Comparison of ENCODE assay signal across 1 cellular context in the genomic region with DNA sequence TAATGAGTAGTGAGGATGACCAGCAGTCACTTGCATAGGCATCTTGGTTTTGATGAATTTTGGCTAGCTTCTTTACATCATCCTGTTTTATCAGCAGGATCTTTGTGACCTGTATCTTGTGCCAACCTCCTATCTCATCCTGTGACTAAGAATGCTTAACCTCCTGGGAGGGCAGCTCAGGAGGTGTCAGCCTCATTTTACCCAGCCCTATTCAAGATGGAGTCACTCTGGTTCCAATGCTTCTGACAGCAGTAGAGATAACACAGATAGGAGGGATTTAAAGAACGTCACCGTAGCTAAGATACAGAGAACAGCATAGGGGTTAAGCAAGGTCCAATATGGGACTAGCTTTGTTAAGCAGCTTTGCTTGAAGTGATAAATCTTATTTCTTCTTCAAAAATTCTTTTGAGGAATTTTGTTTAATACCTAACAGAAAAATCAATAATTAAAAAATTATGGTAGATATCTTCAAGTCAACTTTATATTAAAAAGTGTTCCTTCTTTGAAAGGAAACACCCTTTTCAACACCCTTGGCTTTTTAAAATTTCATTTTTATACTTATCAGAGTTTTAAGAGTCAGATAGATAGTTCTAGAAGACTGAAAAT.
TF ChIP-seq lines count a peak whose summit lies in the region.

No MANE protein-coding gene starts in this region.

TF ChIP-seq in K562, 482 proteins besides CTCF, POLR2A, EP300 and RAD21 (continued from another document and continues in another):
- peak; percentile 99 for TF ChIP-seq ZNF589 (CRISPR knock-in tag; IDR thresholded peaks at IDR 0.05; ENCODE audit: low read depth)
- TF ChIP-seq, protein P1, sequence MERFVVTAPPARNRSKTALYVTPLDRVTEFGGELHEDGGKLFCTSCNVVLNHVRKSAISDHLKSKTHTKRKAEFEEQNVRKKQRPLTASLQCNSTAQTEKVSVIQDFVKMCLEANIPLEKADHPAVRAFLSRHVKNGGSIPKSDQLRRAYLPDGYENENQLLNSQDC (CRISPR knock-in tag; IDR thresholded peaks at IDR 0.05), result no peak
- no peak for TF ChIP-seq HDAC2 (IDR thresholded peaks at IDR 0.05)
- TF ChIP-seq, protein P2, sequence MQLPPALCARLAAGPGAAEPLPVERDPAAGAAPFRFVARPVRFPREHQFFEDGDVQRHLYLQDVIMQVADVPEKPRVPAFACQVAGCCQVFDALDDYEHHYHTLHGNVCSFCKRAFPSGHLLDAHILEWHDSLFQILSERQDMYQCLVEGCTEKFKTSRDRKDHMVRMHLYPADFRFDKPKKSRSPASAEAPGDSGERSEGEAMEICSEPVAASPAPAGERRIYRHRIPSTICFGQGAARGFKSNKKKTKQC (CRISPR knock-in tag; IDR thresholded peaks at IDR 0.05), result no peak
- TF ChIP-seq NFATC3 (IDR thresholded peaks at IDR 0.05), result no peak
- TF ChIP-seq, protein P3, sequence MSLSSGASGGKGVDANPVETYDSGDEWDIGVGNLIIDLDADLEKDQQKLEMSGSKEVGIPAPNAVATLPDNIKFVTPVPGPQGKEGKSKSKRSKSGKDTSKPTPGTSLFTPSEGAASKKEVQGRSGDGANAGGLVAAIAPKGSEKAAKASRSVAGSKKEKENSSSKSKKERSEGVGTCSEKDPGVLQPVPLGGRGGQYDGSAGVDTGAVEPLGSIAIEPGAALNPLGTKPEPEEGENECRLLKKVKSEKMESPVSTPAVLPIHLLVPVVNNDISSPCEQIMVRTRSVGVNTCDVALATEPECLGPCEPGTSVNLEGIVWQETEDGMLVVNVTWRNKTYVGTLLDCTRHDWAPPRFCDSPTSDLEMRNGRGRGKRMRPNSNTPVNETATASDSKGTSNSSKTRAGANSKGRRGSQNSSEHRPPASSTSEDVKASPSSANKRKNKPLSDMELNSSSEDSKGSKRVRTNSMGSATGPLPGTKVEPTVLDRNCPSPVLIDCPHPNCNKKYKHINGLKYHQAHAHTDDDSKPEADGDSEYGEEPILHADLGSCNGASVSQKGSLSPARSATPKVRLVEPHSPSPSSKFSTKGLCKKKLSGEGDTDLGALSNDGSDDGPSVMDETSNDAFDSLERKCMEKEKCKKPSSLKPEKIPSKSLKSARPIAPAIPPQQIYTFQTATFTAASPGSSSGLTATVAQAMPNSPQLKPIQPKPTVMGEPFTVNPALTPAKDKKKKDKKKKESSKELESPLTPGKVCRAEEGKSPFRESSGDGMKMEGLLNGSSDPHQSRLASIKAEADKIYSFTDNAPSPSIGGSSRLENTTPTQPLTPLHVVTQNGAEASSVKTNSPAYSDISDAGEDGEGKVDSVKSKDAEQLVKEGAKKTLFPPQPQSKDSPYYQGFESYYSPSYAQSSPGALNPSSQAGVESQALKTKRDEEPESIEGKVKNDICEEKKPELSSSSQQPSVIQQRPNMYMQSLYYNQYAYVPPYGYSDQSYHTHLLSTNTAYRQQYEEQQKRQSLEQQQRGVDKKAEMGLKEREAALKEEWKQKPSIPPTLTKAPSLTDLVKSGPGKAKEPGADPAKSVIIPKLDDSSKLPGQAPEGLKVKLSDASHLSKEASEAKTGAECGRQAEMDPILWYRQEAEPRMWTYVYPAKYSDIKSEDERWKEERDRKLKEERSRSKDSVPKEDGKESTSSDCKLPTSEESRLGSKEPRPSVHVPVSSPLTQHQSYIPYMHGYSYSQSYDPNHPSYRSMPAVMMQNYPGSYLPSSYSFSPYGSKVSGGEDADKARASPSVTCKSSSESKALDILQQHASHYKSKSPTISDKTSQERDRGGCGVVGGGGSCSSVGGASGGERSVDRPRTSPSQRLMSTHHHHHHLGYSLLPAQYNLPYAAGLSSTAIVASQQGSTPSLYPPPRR (CRISPR knock-in tag; IDR thresholded peaks at IDR 0.05; ENCODE audit: borderline replicate concordance), result no peak
- TF ChIP-seq HIVEP1 (CRISPR knock-in tag; IDR thresholded peaks at IDR 0.05), result peak; percentile 99
- TF ChIP-seq ZFP36 (IDR thresholded peaks at IDR 0.05; ENCODE audit: low read depth, low read length, partially characterized antibody), result no peak
- TF ChIP-seq ZNF311 (CRISPR knock-in tag; IDR thresholded peaks at IDR 0.05), result no peak
- no peak for TF ChIP-seq XRCC5 (IDR thresholded peaks at IDR 0.05; ENCODE audit: low read depth, low read length)
- TF ChIP-seq, protein P4, sequence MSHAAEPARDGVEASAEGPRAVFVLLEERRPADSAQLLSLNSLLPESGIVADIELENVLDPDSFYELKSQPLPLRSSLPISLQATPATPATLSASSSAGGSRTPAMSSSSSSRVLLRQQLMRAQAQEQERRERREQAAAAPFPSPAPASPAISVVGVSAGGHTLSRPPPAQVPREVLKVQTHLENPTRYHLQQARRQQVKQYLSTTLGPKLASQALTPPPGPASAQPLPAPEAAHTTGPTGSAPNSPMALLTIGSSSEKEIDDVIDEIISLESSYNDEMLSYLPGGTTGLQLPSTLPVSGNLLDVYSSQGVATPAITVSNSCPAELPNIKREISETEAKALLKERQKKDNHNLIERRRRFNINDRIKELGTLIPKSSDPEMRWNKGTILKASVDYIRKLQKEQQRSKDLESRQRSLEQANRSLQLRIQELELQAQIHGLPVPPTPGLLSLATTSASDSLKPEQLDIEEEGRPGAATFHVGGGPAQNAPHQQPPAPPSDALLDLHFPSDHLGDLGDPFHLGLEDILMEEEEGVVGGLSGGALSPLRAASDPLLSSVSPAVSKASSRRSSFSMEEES (CRISPR knock-in tag; IDR thresholded peaks at IDR 0.05), result no peak; the same call in 1 of the 2 replicates
- TF ChIP-seq, protein P5, sequence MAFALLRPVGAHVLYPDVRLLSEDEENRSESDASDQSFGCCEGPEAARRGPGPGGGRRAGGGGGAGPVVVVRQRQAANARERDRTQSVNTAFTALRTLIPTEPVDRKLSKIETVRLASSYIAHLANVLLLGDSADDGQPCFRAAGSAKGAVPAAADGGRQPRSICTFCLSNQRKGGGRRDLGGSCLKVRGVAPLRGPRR (CRISPR knock-in tag; IDR thresholded peaks at IDR 0.05), result no peak
- no peak for TF ChIP-seq COPS2 (conservative IDR thresholded peaks at IDR 0.05)
- TF ChIP-seq MCM5 (IDR thresholded peaks at IDR 0.05; ENCODE audit: low read depth), result no peak
- TF ChIP-seq HNRNPK (IDR thresholded peaks at IDR 0.05; ENCODE audit: low read depth, low read length, poor library complexity, severe bottlenecking), result no peak
- TF ChIP-seq, protein P6, sequence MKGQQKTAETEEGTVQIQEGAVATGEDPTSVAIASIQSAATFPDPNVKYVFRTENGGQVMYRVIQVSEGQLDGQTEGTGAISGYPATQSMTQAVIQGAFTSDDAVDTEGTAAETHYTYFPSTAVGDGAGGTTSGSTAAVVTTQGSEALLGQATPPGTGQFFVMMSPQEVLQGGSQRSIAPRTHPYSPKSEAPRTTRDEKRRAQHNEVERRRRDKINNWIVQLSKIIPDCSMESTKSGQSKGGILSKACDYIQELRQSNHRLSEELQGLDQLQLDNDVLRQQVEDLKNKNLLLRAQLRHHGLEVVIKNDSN (CRISPR knock-in tag; IDR thresholded peaks at IDR 0.05), result no peak
- TF ChIP-seq, protein P7, sequence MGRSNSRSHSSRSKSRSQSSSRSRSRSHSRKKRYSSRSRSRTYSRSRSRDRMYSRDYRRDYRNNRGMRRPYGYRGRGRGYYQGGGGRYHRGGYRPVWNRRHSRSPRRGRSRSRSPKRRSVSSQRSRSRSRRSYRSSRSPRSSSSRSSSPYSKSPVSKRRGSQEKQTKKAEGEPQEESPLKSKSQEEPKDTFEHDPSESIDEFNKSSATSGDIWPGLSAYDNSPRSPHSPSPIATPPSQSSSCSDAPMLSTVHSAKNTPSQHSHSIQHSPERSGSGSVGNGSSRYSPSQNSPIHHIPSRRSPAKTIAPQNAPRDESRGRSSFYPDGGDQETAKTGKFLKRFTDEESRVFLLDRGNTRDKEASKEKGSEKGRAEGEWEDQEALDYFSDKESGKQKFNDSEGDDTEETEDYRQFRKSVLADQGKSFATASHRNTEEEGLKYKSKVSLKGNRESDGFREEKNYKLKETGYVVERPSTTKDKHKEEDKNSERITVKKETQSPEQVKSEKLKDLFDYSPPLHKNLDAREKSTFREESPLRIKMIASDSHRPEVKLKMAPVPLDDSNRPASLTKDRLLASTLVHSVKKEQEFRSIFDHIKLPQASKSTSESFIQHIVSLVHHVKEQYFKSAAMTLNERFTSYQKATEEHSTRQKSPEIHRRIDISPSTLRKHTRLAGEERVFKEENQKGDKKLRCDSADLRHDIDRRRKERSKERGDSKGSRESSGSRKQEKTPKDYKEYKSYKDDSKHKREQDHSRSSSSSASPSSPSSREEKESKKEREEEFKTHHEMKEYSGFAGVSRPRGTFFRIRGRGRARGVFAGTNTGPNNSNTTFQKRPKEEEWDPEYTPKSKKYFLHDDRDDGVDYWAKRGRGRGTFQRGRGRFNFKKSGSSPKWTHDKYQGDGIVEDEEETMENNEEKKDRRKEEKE (IDR thresholded peaks at IDR 0.05; ENCODE audit: borderline replicate concordance in 1 of 2, control insufficient read depth in 1 of 2, low read depth in 2 of 2, low read length in 1 of 2), result no peak
- TF ChIP-seq SLC30A9 (CRISPR knock-in tag; IDR thresholded peaks at IDR 0.05), result no peak
- TF ChIP-seq, protein P8, sequence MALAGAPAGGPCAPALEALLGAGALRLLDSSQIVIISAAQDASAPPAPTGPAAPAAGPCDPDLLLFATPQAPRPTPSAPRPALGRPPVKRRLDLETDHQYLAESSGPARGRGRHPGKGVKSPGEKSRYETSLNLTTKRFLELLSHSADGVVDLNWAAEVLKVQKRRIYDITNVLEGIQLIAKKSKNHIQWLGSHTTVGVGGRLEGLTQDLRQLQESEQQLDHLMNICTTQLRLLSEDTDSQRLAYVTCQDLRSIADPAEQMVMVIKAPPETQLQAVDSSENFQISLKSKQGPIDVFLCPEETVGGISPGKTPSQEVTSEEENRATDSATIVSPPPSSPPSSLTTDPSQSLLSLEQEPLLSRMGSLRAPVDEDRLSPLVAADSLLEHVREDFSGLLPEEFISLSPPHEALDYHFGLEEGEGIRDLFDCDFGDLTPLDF (CRISPR knock-in tag; IDR thresholded peaks at IDR 0.05), result no peak
- peak; percentile 87 for TF ChIP-seq ZSCAN32 (CRISPR knock-in tag; IDR thresholded peaks at IDR 0.05)
- TF ChIP-seq SMAD2 (IDR thresholded peaks at IDR 0.05; ENCODE audit: low read depth, low read length), result no peak
- TF ChIP-seq, protein P9, sequence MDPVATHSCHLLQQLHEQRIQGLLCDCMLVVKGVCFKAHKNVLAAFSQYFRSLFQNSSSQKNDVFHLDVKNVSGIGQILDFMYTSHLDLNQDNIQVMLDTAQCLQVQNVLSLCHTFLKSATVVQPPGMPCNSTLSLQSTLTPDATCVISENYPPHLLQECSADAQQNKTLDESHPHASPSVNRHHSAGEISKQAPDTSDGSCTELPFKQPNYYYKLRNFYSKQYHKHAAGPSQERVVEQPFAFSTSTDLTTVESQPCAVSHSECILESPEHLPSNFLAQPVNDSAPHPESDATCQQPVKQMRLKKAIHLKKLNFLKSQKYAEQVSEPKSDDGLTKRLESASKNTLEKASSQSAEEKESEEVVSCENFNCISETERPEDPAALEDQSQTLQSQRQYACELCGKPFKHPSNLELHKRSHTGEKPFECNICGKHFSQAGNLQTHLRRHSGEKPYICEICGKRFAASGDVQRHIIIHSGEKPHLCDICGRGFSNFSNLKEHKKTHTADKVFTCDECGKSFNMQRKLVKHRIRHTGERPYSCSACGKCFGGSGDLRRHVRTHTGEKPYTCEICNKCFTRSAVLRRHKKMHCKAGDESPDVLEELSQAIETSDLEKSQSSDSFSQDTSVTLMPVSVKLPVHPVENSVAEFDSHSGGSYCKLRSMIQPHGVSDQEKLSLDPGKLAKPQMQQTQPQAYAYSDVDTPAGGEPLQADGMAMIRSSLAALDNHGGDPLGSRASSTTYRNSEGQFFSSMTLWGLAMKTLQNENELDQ (CRISPR knock-in tag; IDR thresholded peaks at IDR 0.05; ENCODE audit: borderline replicate concordance), result no peak
- no peak for TF ChIP-seq PHF20 (IDR thresholded peaks at IDR 0.05; ENCODE audit: partially characterized antibody)
- TF ChIP-seq TRIM28 (IDR thresholded peaks at IDR 0.05), result no peak
- TF ChIP-seq, protein P10, sequence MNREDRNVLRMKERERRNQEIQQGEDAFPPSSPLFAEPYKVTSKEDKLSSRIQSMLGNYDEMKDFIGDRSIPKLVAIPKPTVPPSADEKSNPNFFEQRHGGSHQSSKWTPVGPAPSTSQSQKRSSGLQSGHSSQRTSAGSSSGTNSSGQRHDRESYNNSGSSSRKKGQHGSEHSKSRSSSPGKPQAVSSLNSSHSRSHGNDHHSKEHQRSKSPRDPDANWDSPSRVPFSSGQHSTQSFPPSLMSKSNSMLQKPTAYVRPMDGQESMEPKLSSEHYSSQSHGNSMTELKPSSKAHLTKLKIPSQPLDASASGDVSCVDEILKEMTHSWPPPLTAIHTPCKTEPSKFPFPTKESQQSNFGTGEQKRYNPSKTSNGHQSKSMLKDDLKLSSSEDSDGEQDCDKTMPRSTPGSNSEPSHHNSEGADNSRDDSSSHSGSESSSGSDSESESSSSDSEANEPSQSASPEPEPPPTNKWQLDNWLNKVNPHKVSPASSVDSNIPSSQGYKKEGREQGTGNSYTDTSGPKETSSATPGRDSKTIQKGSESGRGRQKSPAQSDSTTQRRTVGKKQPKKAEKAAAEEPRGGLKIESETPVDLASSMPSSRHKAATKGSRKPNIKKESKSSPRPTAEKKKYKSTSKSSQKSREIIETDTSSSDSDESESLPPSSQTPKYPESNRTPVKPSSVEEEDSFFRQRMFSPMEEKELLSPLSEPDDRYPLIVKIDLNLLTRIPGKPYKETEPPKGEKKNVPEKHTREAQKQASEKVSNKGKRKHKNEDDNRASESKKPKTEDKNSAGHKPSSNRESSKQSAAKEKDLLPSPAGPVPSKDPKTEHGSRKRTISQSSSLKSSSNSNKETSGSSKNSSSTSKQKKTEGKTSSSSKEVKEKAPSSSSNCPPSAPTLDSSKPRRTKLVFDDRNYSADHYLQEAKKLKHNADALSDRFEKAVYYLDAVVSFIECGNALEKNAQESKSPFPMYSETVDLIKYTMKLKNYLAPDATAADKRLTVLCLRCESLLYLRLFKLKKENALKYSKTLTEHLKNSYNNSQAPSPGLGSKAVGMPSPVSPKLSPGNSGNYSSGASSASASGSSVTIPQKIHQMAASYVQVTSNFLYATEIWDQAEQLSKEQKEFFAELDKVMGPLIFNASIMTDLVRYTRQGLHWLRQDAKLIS (CRISPR knock-in tag; IDR thresholded peaks at IDR 0.05), result no peak
- no peak for TF ChIP-seq KHSRP (IDR thresholded peaks at IDR 0.05)
- TF ChIP-seq ZNF263 (CRISPR knock-in tag; IDR thresholded peaks at IDR 0.05; ENCODE audit: borderline replicate concordance), result no peak
- no peak for TF ChIP-seq ZBTB7A (IDR thresholded peaks at IDR 0.05; ENCODE audit: borderline replicate concordance, control insufficient read depth, low read depth, low read length)
- no peak for TF ChIP-seq RBBP5 (IDR thresholded peaks at IDR 0.05; ENCODE audit: borderline replicate concordance, insufficient read depth, low read length, poor library complexity, severe bottlenecking)
- TF ChIP-seq HDAC3 (IDR thresholded peaks at IDR 0.05; ENCODE audit: borderline replicate concordance, partially characterized antibody), result no peak
- TF ChIP-seq, protein P11, sequence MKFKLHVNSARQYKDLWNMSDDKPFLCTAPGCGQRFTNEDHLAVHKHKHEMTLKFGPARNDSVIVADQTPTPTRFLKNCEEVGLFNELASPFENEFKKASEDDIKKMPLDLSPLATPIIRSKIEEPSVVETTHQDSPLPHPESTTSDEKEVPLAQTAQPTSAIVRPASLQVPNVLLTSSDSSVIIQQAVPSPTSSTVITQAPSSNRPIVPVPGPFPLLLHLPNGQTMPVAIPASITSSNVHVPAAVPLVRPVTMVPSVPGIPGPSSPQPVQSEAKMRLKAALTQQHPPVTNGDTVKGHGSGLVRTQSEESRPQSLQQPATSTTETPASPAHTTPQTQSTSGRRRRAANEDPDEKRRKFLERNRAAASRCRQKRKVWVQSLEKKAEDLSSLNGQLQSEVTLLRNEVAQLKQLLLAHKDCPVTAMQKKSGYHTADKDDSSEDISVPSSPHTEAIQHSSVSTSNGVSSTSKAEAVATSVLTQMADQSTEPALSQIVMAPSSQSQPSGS (CRISPR knock-in tag; IDR thresholded peaks at IDR 0.05), result no peak
